19 cellular contexts compared by ENCODE assay signal in genomic region chr5:142422426-142422825, GRCh38.
DNase-seq lines count a peak whose midpoint lies in the region; ATAC-seq and TF ChIP-seq lines count a peak whose summit lies in the region.
"Had no signal": no experiment of that assay in that cellular context is flagged by ENCODE, and none has a peak within 500 bp of the region (broad histone marks: within the 10 kb centered on the region; RNA-seq: fewer than 3 reads in every experiment).

No MANE protein-coding gene starts in this region.

- H3K27me3 ChIP-seq in adipocyte (replicated peaks; ENCODE audit: control insufficient read depth, insufficient read depth, low read length) (no peaks in the 10 kb centered on the region), colonic mucosa (no peaks in the 10 kb centered on the region), aorta (ENCODE audit: control insufficient read depth in 1 of 2, insufficient read depth in 2 of 2, low read length in 1 of 2) (no peaks in the 10 kb centered on the region)
- H3K27me3 ChIP-seq: SJCRH30, transverse colon had no signal

- in situ Hi-C loops in ACHN (cut with HindIII; ENCODE audit: low pct_ligation_motif_present, low pct_unique_long_range_greater_than_20kb, low sequenced_read_pairs) = no loop called here

- DNase-seq in ACHN = peak; percentile 14
- peak; percentile 37 for DNase-seq in HFF-Myc (ENCODE audit: extremely low read depth, low read depth)
- peak; percentile 56 for DNase-seq in adipocyte (ENCODE audit: low read depth)
- peak; percentile 70 for DNase-seq in fibroblast of the aortic adventitia (ENCODE audit: low read depth)
- DNase-seq in DMS53 treated with DMSO at 0.1 percent for 48 hours (lab: John Stamatoyannopoulos, UW; ENCODE audit: unreplicated experiment) = no peak
- DNase-seq in colonic mucosa = no peak
- DNase-seq in aorta = no peak
- DNase-seq: activated CD4-positive, alpha-beta T cell treated with anti-CD3 and anti-CD28 coated beads, Interleukin-2, amount 50 U/mL, for 1 hour; activated naive CD8-positive, alpha-beta T cell treated with anti-CD3 and anti-CD28 coated beads, Interleukin-2, amount 50 U/mL, for 24 hours; activated T-cell treated with anti-CD3 and anti-CD28 coated beads, Interleukin-2, amount 50 U/mL, for 72 hours; erythroblast; hypothalamus; KBM-7; left ventricle myocardium superior; NCI-H2227 treated with DMSO at 0.1 percent for 48 hours; SJCRH30; transverse colon had no signal

- H3K27ac ChIP-seq in colonic mucosa (no peak overlapping the region), aorta (ENCODE audit: low read depth in 1 of 2, low read length in 2 of 2) (no peak overlapping the region)
- H3K27ac ChIP-seq: coronary artery, SJCRH30, transverse colon had no signal

- H3K4me3 ChIP-seq in HFF-Myc (replicated peaks; ENCODE audit: low read depth, low read length) = no peak overlapping the region
- no peak overlapping the region for H3K4me3 ChIP-seq in adipocyte (ENCODE audit: low read length)
- H3K4me3 ChIP-seq in fibroblast of the aortic adventitia (ENCODE audit: low read depth, low read length) = no peak overlapping the region
- H3K4me3 ChIP-seq in colonic mucosa = no peak overlapping the region
- no peak overlapping the region for H3K4me3 ChIP-seq in aorta (ENCODE audit: low read length in 2 of 2)
- H3K4me3 ChIP-seq: coronary artery, SJCRH30, transverse colon had no signal

- TF ChIP-seq CTCF in HFF-Myc (IDR thresholded peaks at IDR 0.05; ENCODE audit: low read depth, low read length, missing control alignments) (no peak), fibroblast of the aortic adventitia (IDR thresholded peaks at IDR 0.05; ENCODE audit: insufficient read depth, low read length) (no peak), colonic mucosa (IDR thresholded peaks at IDR 0.05) (no peak)

- no peaks in the 10 kb centered on the region for H3K36me3 ChIP-seq in adipocyte (ENCODE audit: control insufficient read depth, insufficient read depth, low read length, severe bottlenecking)
- no peaks in the 10 kb centered on the region for H3K36me3 ChIP-seq in colonic mucosa
- no peaks in the 10 kb centered on the region for H3K36me3 ChIP-seq in aorta (ENCODE audit: control insufficient read depth in 1 of 2, insufficient read depth in 2 of 2, low read length in 1 of 2)
- H3K36me3 ChIP-seq: SJCRH30, transverse colon had no signal

- no peak overlapping the region for H3K9ac ChIP-seq in adipocyte (ENCODE audit: low read length)
- no peak overlapping the region for H3K9ac ChIP-seq in colonic mucosa (ENCODE audit: low read depth in 2 of 2, low read length in 2 of 2)

- H3K4me1 ChIP-seq in adipocyte (ENCODE audit: control insufficient read depth, insufficient read depth, low read length) (peaks cover 24% of the 10 kb centered on the region), colonic mucosa (no peaks in the 10 kb centered on the region), aorta (ENCODE audit: control insufficient read depth in 1 of 2, insufficient read depth in 2 of 2, low read length in 2 of 2) (no peaks in the 10 kb centered on the region)

- H3K9me3 ChIP-seq in adipocyte (ENCODE audit: control insufficient read depth, low read length) (no peaks in the 10 kb centered on the region), colonic mucosa (no peaks in the 10 kb centered on the region), aorta (ENCODE audit: control insufficient read depth, low read length) (no peaks in the 10 kb centered on the region)
- H3K9me3 ChIP-seq: SJCRH30, transverse colon had no signal

- ATAC-seq in HG02610 (IDR thresholded peaks at IDR 0.05; ENCODE audit: unreplicated experiment) (no peak), aorta (ENCODE audit: low FRiP score) (no peak)
- ATAC-seq: activated naive CD8-positive, alpha-beta T cell treated with anti-CD3 and anti-CD28 coated beads, Interleukin-2, amount 50 U/mL, for 24 hours; left ventricle myocardium superior had no signal

- intact Hi-C loops in colonic mucosa (cut with DNase I) = no loop called here
- intact Hi-C loops in aorta (cut with DNase I) = no loop called here

Comparison
In these comparisons a context has a peak if more than half of its experiments do, and no peak if none do; other contexts are left out.
1. DNase-seq: peak in ACHN (single experiment), HFF-Myc (single experiment), adipocyte (single experiment) and fibroblast of the aortic adventitia (single experiment); none in DMS53 treated with DMSO at 0.1 percent for 48 hours (single experiment), colonic mucosa (single experiment) and aorta (0 of 2).